In genomic region chr4:99949034-99949998, GRCh38 we compare ENCODE assay signal across 1 cellular context.
A peak's percentile ranks its signal among the peaks of the same experiment; 100 is the strongest.
TF ChIP-seq lines count a peak whose summit lies in the region.

No MANE protein-coding gene starts in this region.

TF ChIP-seq in HepG2, 621 proteins besides CTCF, POLR2A, EP300 and RAD21 (continues in another document):
- TF ChIP-seq E2F1 (CRISPR knock-in tag; IDR thresholded peaks at IDR 0.05): no peak
- TF ChIP-seq ZNF136 (CRISPR knock-in tag; IDR thresholded peaks at IDR 0.05; ENCODE audit: low read depth): no peak; the same call in 1 of the 2 replicates
- no peak for TF ChIP-seq ZSCAN21 (CRISPR knock-in tag; IDR thresholded peaks at IDR 0.05; ENCODE audit: borderline replicate concordance)
- TF ChIP-seq NFYC (CRISPR knock-in tag; IDR thresholded peaks at IDR 0.05): no peak
- peak; percentile 87 for TF ChIP-seq ZNF281 (CRISPR knock-in tag; IDR thresholded peaks at IDR 0.05; ENCODE audit: borderline replicate concordance)
- TF ChIP-seq FOXO4 (CRISPR knock-in tag; conservative IDR thresholded peaks at IDR 0.05): no peak
- TF ChIP-seq NFE2L2 (IDR thresholded peaks at IDR 0.05; ENCODE audit: low read length): no peak
- TF ChIP-seq IKZF4 (CRISPR knock-in tag; IDR thresholded peaks at IDR 0.05; ENCODE audit: borderline replicate concordance, low read depth, not compliant biosample characterization): no peak
- no peak for TF ChIP-seq ZIK1 (CRISPR knock-in tag; IDR thresholded peaks at IDR 0.05; ENCODE audit: borderline replicate concordance, low read depth)
- no peak for TF ChIP-seq LRRFIP1 (CRISPR knock-in tag; conservative IDR thresholded peaks at IDR 0.05)
- no peak for TF ChIP-seq ELF4 (CRISPR knock-in tag; IDR thresholded peaks at IDR 0.05; ENCODE audit: borderline replicate concordance)
- no peak for TF ChIP-seq SYNCRIP (IDR thresholded peaks at IDR 0.05; ENCODE audit: insufficient read depth, low read depth, low read length)
- no peak for TF ChIP-seq ZNF17 (CRISPR knock-in tag; IDR thresholded peaks at IDR 0.05)
- no peak for TF ChIP-seq SALL2 (CRISPR knock-in tag; IDR thresholded peaks at IDR 0.05)
- TF ChIP-seq GFI1 (CRISPR knock-in tag; IDR thresholded peaks at IDR 0.05; ENCODE audit: borderline replicate concordance): no peak
- no peak; the same call in 1 of the 2 replicates for TF ChIP-seq KLF13 (CRISPR knock-in tag; IDR thresholded peaks at IDR 0.05)
- TF ChIP-seq GABPA (IDR thresholded peaks at IDR 0.05; ENCODE audit: low read depth, low read length): no peak
- peak; percentile 54; the same call in 1 of the 2 replicates for TF ChIP-seq GABPA (CRISPR knock-in tag; IDR thresholded peaks at IDR 0.05; ENCODE audit: low read depth)
- TF ChIP-seq HNF1A (IDR thresholded peaks at IDR 0.05; ENCODE audit: low read depth): no peak
- no peak for TF ChIP-seq HNF1A (CRISPR knock-in tag; IDR thresholded peaks at IDR 0.05; ENCODE audit: borderline replicate concordance)
- TF ChIP-seq ZBTB7B (CRISPR knock-in tag; IDR thresholded peaks at IDR 0.05): 0 out of 2 replicates have a peak, but pooled peaks have one; percentile 23
- no peak for TF ChIP-seq ZNF317 (CRISPR knock-in tag; IDR thresholded peaks at IDR 0.05)
- no peak for TF ChIP-seq RBM22 (optimal IDR thresholded peaks at IDR 0.05; ENCODE audit: low read length)
- TF ChIP-seq ZNF558 (CRISPR knock-in tag; IDR thresholded peaks at IDR 0.05; ENCODE audit: borderline replicate concordance): no peak
- no peak for TF ChIP-seq ZNF562 (CRISPR knock-in tag; IDR thresholded peaks at IDR 0.05; ENCODE audit: borderline replicate concordance)
- TF ChIP-seq ZNF615 (CRISPR knock-in tag; IDR thresholded peaks at IDR 0.05; ENCODE audit: borderline replicate concordance): no peak
- TF ChIP-seq DNMT1 (CRISPR knock-in tag; IDR thresholded peaks at IDR 0.05): no peak
- TF ChIP-seq HNF1B (CRISPR knock-in tag; IDR thresholded peaks at IDR 0.05): no peak; the same call in none of the 2 replicates
- no peak for TF ChIP-seq SMYD3 (CRISPR knock-in tag; IDR thresholded peaks at IDR 0.05)
- TF ChIP-seq IRF1 (CRISPR knock-in tag; IDR thresholded peaks at IDR 0.05; ENCODE audit: low read depth): no peak
- TF ChIP-seq KDM6A (CRISPR knock-in tag; IDR thresholded peaks at IDR 0.05; ENCODE audit: low read depth): no peak
- TF ChIP-seq ZNF660 (CRISPR knock-in tag; IDR thresholded peaks at IDR 0.05; ENCODE audit: borderline replicate concordance, low read depth): no peak
- TF ChIP-seq ZFP90 (CRISPR knock-in tag; IDR thresholded peaks at IDR 0.05; ENCODE audit: borderline replicate concordance): no peak
- no peak for TF ChIP-seq ZNF138 (CRISPR knock-in tag; IDR thresholded peaks at IDR 0.05; ENCODE audit: low read depth)
- no peak for TF ChIP-seq ZNF770 (CRISPR knock-in tag; IDR thresholded peaks at IDR 0.05)
- TF ChIP-seq YEATS2 (CRISPR knock-in tag; IDR thresholded peaks at IDR 0.05; ENCODE audit: borderline replicate concordance): 0 out of 2 replicates have a peak, but pooled peaks have one; percentile 20
- TF ChIP-seq POGK (CRISPR knock-in tag; conservative IDR thresholded peaks at IDR 0.05): peak; percentile 46; the same call in 1 of the 2 replicates
